21 cellular contexts compared by ENCODE assay signal in the genomic region with DNA sequence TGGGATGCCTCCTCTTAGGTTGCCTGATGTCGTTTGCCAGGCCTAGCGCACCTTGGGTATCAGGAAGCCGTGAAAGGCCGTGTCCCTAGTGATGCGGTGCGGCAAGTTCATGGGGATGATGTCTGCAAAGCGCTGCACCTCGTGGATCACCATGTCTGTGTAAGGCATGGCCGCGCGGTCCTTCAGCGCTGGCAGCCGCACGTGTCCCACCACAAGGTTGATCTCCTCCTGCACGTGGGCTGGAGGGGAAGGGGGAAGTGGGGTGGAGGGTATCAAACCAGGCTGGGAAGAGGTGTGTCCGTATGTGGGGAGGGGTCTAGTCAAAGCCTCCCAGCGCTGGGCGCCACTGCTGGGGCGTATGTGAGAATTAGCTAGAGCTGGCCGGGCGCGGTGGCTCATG. TPM values are rescaled to one million over a fixed set of nuclear protein-coding genes. Genes with fewer than 3 reads are reported as not detected.
DNase-seq lines count a peak whose midpoint lies in the region; TF ChIP-seq lines count a peak whose summit lies in the region.
"Had no signal": no experiment of that assay in that cellular context is flagged by ENCODE, and none has a peak within 500 bp of the region (broad histone marks: within the 10 kb centered on the region; RNA-seq: fewer than 3 reads in every experiment).

No MANE protein-coding gene starts in this region.

- WGBS in stomach, 5 donors = 87 to 92% (median 88%) methylated on average over 22 of the region's 22 CpGs

- no peaks in the 10 kb centered on the region for H3K27me3 Mint-ChIP-seq in chondrocyte (ENCODE audit: low read depth)
- H3K27me3 Mint-ChIP-seq: natural killer cell treated with Interleukin-12 subunit alpha and Interleukin-12 subunit beta and Interleukin-15 and Interleukin-18, amount 100 ng/mL, for 72 hours had no signal

- DNase-seq in KBM-7 (peak; percentile 36), chondrocyte (ENCODE audit: low spot score) (peak; percentile 79), mucosa of gallbladder (ENCODE audit: low spot score) (peak; percentile 9), stomach (peak; percentile 22), COR-L47 (lab: John Stamatoyannopoulos, UW) (no peak), NCI-H510A (lab: John Stamatoyannopoulos, UW) (no peak), SK-N-DZ (ENCODE audit: low spot score) (no peak)
- DNase-seq: activated CD4-positive, alpha-beta T cell treated with anti-CD3 and anti-CD28 coated beads for 48 hours; BE2C; DMS53; NCI-H1694 treated with DMSO at 0.1 percent for 48 hours; NCI-H446; SJCRH30; T-helper 9 cell; thyroid gland had no signal

- no peak for TF ChIP-seq EP300 in stomach (IDR thresholded peaks at IDR 0.05)

- no peak overlapping the region for H3K4me3 Mint-ChIP-seq in chondrocyte (ENCODE audit: unreplicated experiment)
- H3K4me3 Mint-ChIP-seq: natural killer cell treated with Interleukin-12 subunit alpha and Interleukin-12 subunit beta and Interleukin-15 and Interleukin-18, amount 100 ng/mL, for 72 hours had no signal

- no peak for TF ChIP-seq POLR2A in stomach (IDR thresholded peaks at IDR 0.05)

- H3K9me3 Mint-ChIP-seq in chondrocyte (ENCODE audit: low read depth) = no peaks in the 10 kb centered on the region

- TF ChIP-seq CTCF in chondrocyte (IDR thresholded peaks at IDR 0.05) (no peak), stomach (IDR thresholded peaks at IDR 0.05) (no peak)

- H3K9me3 ChIP-seq in stomach = no peaks in the 10 kb centered on the region
- H3K9me3 ChIP-seq: BE2C, HAP-1, left lung, SJCRH30, thyroid gland had no signal

- no peak overlapping the region for H3K4me3 ChIP-seq in stomach
- H3K4me3 ChIP-seq: HAP-1, left lung, SJCRH30, thyroid gland had no signal

- no peaks in the 10 kb centered on the region for H3K27me3 ChIP-seq in stomach
- H3K27me3 ChIP-seq: BE2C, left lung, SJCRH30, thyroid gland had no signal

- peak overlapping the region in 1 of 5 donors; percentile 57 for H3K27ac ChIP-seq in stomach
- H3K27ac ChIP-seq: SJCRH30, thyroid gland had no signal

- H3K4me1 Mint-ChIP-seq in chondrocyte (ENCODE audit: low read depth) = peaks cover 12% of the 10 kb centered on the region

- in situ Hi-C loops in KBM-7 (cut with MboI; ENCODE audit: low pct_unique_long_range_greater_than_20kb, low sequenced_read_pairs) = no loop called here

- peaks cover 0 to 7% (median 6%) of the 10 kb centered on the region in 4 donors for H3K36me3 ChIP-seq in stomach
- H3K36me3 ChIP-seq: BE2C, HAP-1, SJCRH30 had no signal

- intact Hi-C loops in stomach (cut with DNase I; ENCODE audit: low total_unique reads) = no loop called here

- H3K27ac Mint-ChIP-seq in chondrocyte (ENCODE audit: unreplicated experiment) = no peak overlapping the region

- H3K36me3 Mint-ChIP-seq in chondrocyte (ENCODE audit: low read depth) = peaks cover 9% of the 10 kb centered on the region

- H3K4me1 ChIP-seq in stomach = peaks cover 22 to 47% (median 35%) of the 10 kb centered on the region in 4 donors
- H3K4me1 ChIP-seq: BE2C, HAP-1, SJCRH30 had no signal

RNA-seq across cellular contexts. Expression of a gene that starts 23.2 kb away (rescaled TPM):
- 74.6 to 83.1 TPM (median 83.0 TPM) in 3 replicates for total RNA-seq in chondrocyte
- 114 TPM for total RNA-seq in mucosa of gallbladder
- total RNA-seq in stomach = 100 to 1,000 TPM in 1 of 5 donors, 10 to 100 TPM in 4; 30.0 to 115 (median 71.2) TPM
- 10 to 100 TPM; 69.8 to 73.9 (median 71.7) TPM for polyA plus RNA-seq in stomach
- polyA plus RNA-seq in SK-N-DZ (2014; cell fraction: cytosol; rRNA removed) = 60.7 and 81.0 TPM in 2 replicates
- 85.8 and 106 TPM in 2 replicates for polyA plus RNA-seq in SK-N-DZ (2014; cell fraction: nucleus; rRNA removed)

RNA-seq across cellular contexts. Expression of a gene that starts 28.1 kb away (rescaled TPM):
- total RNA-seq in chondrocyte = not detected in 3 replicates
- 1.9 TPM for total RNA-seq in mucosa of gallbladder
- total RNA-seq in stomach = not detected
- not detected for polyA plus RNA-seq in stomach
- not detected in 2 replicates for polyA plus RNA-seq in SK-N-DZ (2014; cell fraction: cytosol; rRNA removed)
- not detected in 2 replicates for polyA plus RNA-seq in SK-N-DZ (2014; cell fraction: nucleus; rRNA removed)
- total RNA-seq: cerebellum; fibroblast of villous mesenchyme; MCF 10A; natural killer cell treated with Interleukin-12 subunit alpha and Interleukin-12 subunit beta and Interleukin-15 and Interleukin-18, amount 100 ng/mL, for 72 hours; SJCRH30; thyroid gland had no signal

RNA-seq across cellular contexts. Expression of a gene that starts 44.1 kb away (rescaled TPM):
- 19.2 to 23.4 TPM (median 23.2 TPM) in 3 replicates for total RNA-seq in chondrocyte
- 54.4 TPM for total RNA-seq in mucosa of gallbladder
- 10 to 100 TPM in 4 of 5 donors, not detected in 1; 10.3 to 47.8 (median 28.9) TPM for total RNA-seq in stomach
- polyA plus RNA-seq in stomach = 10 to 100 TPM; 31.6 to 53.7 (median 39.2) TPM
- polyA plus RNA-seq in SK-N-DZ (2014; cell fraction: cytosol; rRNA removed) = 12.7 and 14.5 TPM in 2 replicates
- polyA plus RNA-seq in SK-N-DZ (2014; cell fraction: nucleus; rRNA removed) = 11.5 and 12.8 TPM in 2 replicates

RNA-seq across cellular contexts. Expression of a gene that starts 46.8 kb away (rescaled TPM):
- total RNA-seq in chondrocyte (1.4 to 2.6 TPM (median 2.4 TPM) in 3 replicates), mucosa of gallbladder (4.5 TPM), stomach (1 to 10 TPM in 2 of 5 donors, not detected in 3; 2.9 to 8.1 TPM)
- polyA plus RNA-seq in stomach = 10 to 100 TPM in 1 of 3 donors, 1 to 10 TPM in 1, not detected in 1; 2.8 to 10.1 TPM
- not detected in 2 replicates for polyA plus RNA-seq in SK-N-DZ (2014; cell fraction: cytosol; rRNA removed)
- 3.9 TPM in 1 of 2 replicates, not detected in the other for polyA plus RNA-seq in SK-N-DZ (2014; cell fraction: nucleus; rRNA removed)
- total RNA-seq: fibroblast of villous mesenchyme, SJCRH30, thyroid gland had no signal

RNA-seq across cellular contexts. Expression of a gene that starts 59.9 kb away (rescaled TPM):
- total RNA-seq in chondrocyte = not detected in 3 replicates
- total RNA-seq in mucosa of gallbladder = 0.72 TPM
- total RNA-seq in stomach = not detected
- not detected for polyA plus RNA-seq in stomach
- not detected in 2 replicates for polyA plus RNA-seq in SK-N-DZ (2014; cell fraction: cytosol; rRNA removed)
- polyA plus RNA-seq in SK-N-DZ (2014; cell fraction: nucleus; rRNA removed) = not detected in 2 replicates
- total RNA-seq: cerebellum; fibroblast of villous mesenchyme; left lung; MCF 10A; natural killer cell treated with Interleukin-12 subunit alpha and Interleukin-12 subunit beta and Interleukin-15 and Interleukin-18, amount 100 ng/mL, for 72 hours; SJCRH30; thyroid gland had no signal

Comparison
In these comparisons a context has a peak if more than half of its experiments do, and no peak if none do; other contexts are left out.
1. DNase-seq: peak in KBM-7 (single experiment), chondrocyte (single experiment), mucosa of gallbladder (single experiment) and stomach (single experiment); none in COR-L47 (single experiment), NCI-H510A (single experiment) and SK-N-DZ (single experiment).